26 cellular contexts compared by ENCODE assay signal in genomic region chr9:9498846-9499245, GRCh38.
"Had no signal": no experiment of that assay in that cellular context is flagged by ENCODE, and none has a peak within 500 bp of the region (broad histone marks: within the 10 kb centered on the region; RNA-seq: fewer than 3 reads in every experiment).

No MANE protein-coding gene starts in this region.

- H3K36me3 ChIP-seq: ascending aorta, SJSA1 had no signal

- DNase-seq: activated CD4-positive, alpha-beta memory T cell treated with anti-CD3 and anti-CD28 coated beads for 36 hours; activated CD4-positive, alpha-beta T cell treated with anti-CD3 and anti-CD28 coated beads for 4 hours; activated CD4-positive, alpha-beta T cell treated with anti-CD3 and anti-CD28 coated beads, Interleukin-2, amount 50 U/mL, for 1 hour; activated CD8-positive, alpha-beta memory T cell treated with anti-CD3 and anti-CD28 coated beads for 24 hours; activated CD8-positive, alpha-beta memory T cell treated with anti-CD3 and anti-CD28 coated beads, Interleukin-2, amount 10 ng/mL, durations not matched to agents 7 days and 5 days; activated CD8-positive, alpha-beta memory T cell treated with anti-CD3 and anti-CD28 coated beads, Interleukin-2, amount 50 U/mL, for 48 hours; activated effector memory CD4-positive, alpha-beta T cell treated with Interleukin-2 at 50 U/mL for 16 hours; activated naive CD4-positive, alpha-beta T cell treated with anti-CD3 and anti-CD28 coated beads, Interleukin-2, amount 10 ng/mL, durations not matched to agents 7 days and 5 days; activated naive CD8-positive, alpha-beta T cell treated with anti-CD3 and anti-CD28 coated beads, Interleukin-2, amount 50 U/mL, for 24 hours; activated T-cell treated with anti-CD3 and anti-CD28 coated beads, Interleukin-2, amount 50 U/mL, for 48 hours; amniotic stem cell; IMR-90; NCI-H1105; NCI-H1417 treated with DMSO at 0.1 percent for 48 hours; NCI-H187 treated with DMSO at 0.1 percent for 48 hours; NCI-H2081; NCI-H226; NCI-H446 treated with DMSO at 0.1 percent for 48 hours; SHP77 treated with DMSO at 0.1 percent for 48 hours; SK-N-SH had no signal

- ATAC-seq: activated CD4-positive, CD25-positive, alpha-beta regulatory T cell treated with anti-CD3 and anti-CD28 coated beads, Interleukin-2, amount 50 U/mL, for 24 hours; activated CD8-positive, alpha-beta memory T cell treated with anti-CD3 and anti-CD28 coated beads, Interleukin-2, amount 10 ng/mL, durations not matched to agents 7 days and 5 days; activated naive CD8-positive, alpha-beta T cell treated with anti-CD3 and anti-CD28 coated beads, Interleukin-2, amount 50 U/mL, for 24 hours; K562; Panc1; WTC11 had no signal

- H3K4me1 ChIP-seq: ascending aorta, SJSA1 had no signal

- H3K4me3 ChIP-seq: ascending aorta, K562, SJSA1 had no signal

- H3K27me3 ChIP-seq: ascending aorta, SJSA1 had no signal

- H3K9me3 ChIP-seq: SJSA1, SK-N-SH had no signal

- H3K27ac ChIP-seq: ascending aorta, SJSA1 had no signal
